Comparison of ENCODE assay signal across 8 cellular contexts in the genomic region with DNA sequence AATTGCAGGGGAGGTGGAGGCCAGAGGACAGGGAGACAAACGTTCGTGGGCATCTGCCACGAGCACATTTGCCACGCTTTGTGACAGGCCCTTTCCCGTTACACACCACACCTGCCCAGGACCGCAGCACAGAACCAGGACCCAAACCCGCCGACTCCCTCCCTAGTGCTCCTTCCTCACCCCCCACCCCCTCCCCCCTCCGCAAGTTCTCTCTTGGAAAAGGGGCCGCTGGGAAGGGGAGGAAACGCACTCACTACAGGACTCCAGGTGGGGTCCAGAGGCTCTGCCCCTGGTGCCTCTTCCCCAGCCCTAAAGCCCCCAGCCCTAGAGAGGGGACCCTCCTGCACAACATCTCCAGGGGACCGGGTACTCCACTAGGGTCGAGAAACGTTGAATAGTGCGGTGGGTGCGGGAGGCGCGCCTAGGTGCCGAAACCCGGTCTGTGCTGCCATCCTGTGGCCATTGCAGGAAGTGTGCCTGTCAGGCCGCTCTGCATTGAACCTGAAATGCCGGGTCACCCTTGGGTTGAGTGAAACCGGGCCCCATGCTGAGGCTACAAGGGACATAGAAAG. TPM values are rescaled to one million over a fixed set of nuclear protein-coding genes. Genes with fewer than 3 reads are reported as not detected.
DNase-seq lines count a peak whose midpoint lies in the region; ATAC-seq, FAIRE-seq and TF ChIP-seq lines count a peak whose summit lies in the region.

No MANE protein-coding gene starts in this region.

- H3K9me3 Mint-ChIP-seq in CD4-positive, CD25-positive, alpha-beta regulatory T cell = no peaks in the 10 kb centered on the region
- no peaks in the 10 kb centered on the region for H3K9me3 Mint-ChIP-seq in stimulated activated naive CD8-positive, alpha-beta T cell treated with anti-CD3 and anti-CD28 coated beads, Interleukin-15, amount 100 ng/mL, for 72 hours

- H2AFZ ChIP-seq in KMS-11 (ENCODE audit: low read depth) (peak overlapping the region; percentile 71), neural cell (ENCODE audit: low read depth, low read length) (peak overlapping the region; percentile 17)

- H3K4me2 ChIP-seq in KMS-11 (peak overlapping the region; percentile 76), neural cell (ENCODE audit: low read length) (no peak overlapping the region)

- H3K27ac ChIP-seq in CD4-positive, CD25-positive, alpha-beta regulatory T cell (ENCODE audit: insufficient read depth, low read length, poor library complexity, severe bottlenecking) = peak overlapping the region; percentile 98
- peak overlapping the region; percentile 77 for H3K27ac ChIP-seq in KMS-11
- H3K27ac ChIP-seq in neural cell (ENCODE audit: low read length) = peak overlapping the region; percentile 87

- H3K9me2 ChIP-seq in neural cell (ENCODE audit: insufficient read depth, low read length) = no peaks in the 10 kb centered on the region

- H4K20me1 ChIP-seq in KMS-11 (ENCODE audit: insufficient read depth) (no peaks in the 10 kb centered on the region), neural cell (ENCODE audit: insufficient read depth) (no peaks in the 10 kb centered on the region)

- TF ChIP-seq CTCF in KMS-11 (conservative IDR thresholded peaks at IDR 0.05; ENCODE audit: low read depth, low read length) (peak; percentile 97), fibroblast of the aortic adventitia (IDR thresholded peaks at IDR 0.05; ENCODE audit: insufficient read depth, low read length) (peak; percentile 95), neural cell (IDR thresholded peaks at IDR 0.05; ENCODE audit: poor library complexity, severe bottlenecking) (peak; percentile 99)

- FAIRE-seq in RCC 7860 (lab: Jason Lieb, UNC) = no peak

- no peaks in the 10 kb centered on the region for H3F3A ChIP-seq in neural cell (ENCODE audit: insufficient read depth, low read length, poor library complexity, severe bottlenecking)

- ATAC-seq in CD4-positive, CD25-positive, alpha-beta regulatory T cell (ENCODE audit: low read depth in 2 of 2) = peak; percentile 62
- ATAC-seq in GM19467 (IDR thresholded peaks at IDR 0.05; ENCODE audit: unreplicated experiment) = peak; percentile 48
- peak; percentile 62 for ATAC-seq in stimulated activated naive CD8-positive, alpha-beta T cell treated with anti-CD3 and anti-CD28 coated beads, Interleukin-15, amount 100 ng/mL, for 72 hours

- H3K9ac ChIP-seq in KMS-11 = peak overlapping the region; percentile 61
- H3K9ac ChIP-seq in neural cell (ENCODE audit: low read length) = peak overlapping the region; percentile 70

- H3K27ac Mint-ChIP-seq in CD4-positive, CD25-positive, alpha-beta regulatory T cell = peak overlapping the region; percentile 93 to 100 (median 98)
- H3K27ac Mint-ChIP-seq in stimulated activated naive CD8-positive, alpha-beta T cell treated with anti-CD3 and anti-CD28 coated beads, Interleukin-15, amount 100 ng/mL, for 72 hours = peak overlapping the region; percentile 95 to 97

- peaks cover 0 to 40% (median 27%) of the 10 kb centered on the region in 4 donors for H3K4me1 Mint-ChIP-seq in CD4-positive, CD25-positive, alpha-beta regulatory T cell
- peaks cover 77% of the 10 kb centered on the region for H3K4me1 Mint-ChIP-seq in stimulated activated naive CD8-positive, alpha-beta T cell treated with anti-CD3 and anti-CD28 coated beads, Interleukin-15, amount 100 ng/mL, for 72 hours

- no peaks in the 10 kb centered on the region for H3K27me3 ChIP-seq in CD4-positive, CD25-positive, alpha-beta regulatory T cell (ENCODE audit: control insufficient read depth, insufficient read depth, low read length)
- H3K27me3 ChIP-seq in KMS-11 (ENCODE audit: insufficient read depth, low read depth) (peaks cover 11% of the 10 kb centered on the region), neural cell (ENCODE audit: insufficient read depth, low read depth, low read length) (no peaks in the 10 kb centered on the region)

- peaks cover 18% of the 10 kb centered on the region for H3K27me3 Mint-ChIP-seq in CD4-positive, CD25-positive, alpha-beta regulatory T cell
- H3K27me3 Mint-ChIP-seq in stimulated activated naive CD8-positive, alpha-beta T cell treated with anti-CD3 and anti-CD28 coated beads, Interleukin-15, amount 100 ng/mL, for 72 hours = no peaks in the 10 kb centered on the region

- peaks cover 30% of the 10 kb centered on the region for H3K4me1 ChIP-seq in CD4-positive, CD25-positive, alpha-beta regulatory T cell (ENCODE audit: control insufficient read depth, insufficient read depth, low read length, poor library complexity, severe bottlenecking)
- H3K4me1 ChIP-seq in KMS-11 (ENCODE audit: low read depth, poor library complexity, severe bottlenecking) = peaks cover 59% of the 10 kb centered on the region

- H3K79me2 ChIP-seq in KMS-11 (ENCODE audit: insufficient read depth, low read depth) (no peaks in the 10 kb centered on the region), neural cell (replicated peaks; ENCODE audit: insufficient read depth, low read length) (no peaks in the 10 kb centered on the region)

- peak overlapping the region; percentile 92 to 95 (median 95) for H3K4me3 Mint-ChIP-seq in CD4-positive, CD25-positive, alpha-beta regulatory T cell
- H3K4me3 Mint-ChIP-seq in stimulated activated naive CD8-positive, alpha-beta T cell treated with anti-CD3 and anti-CD28 coated beads, Interleukin-15, amount 100 ng/mL, for 72 hours = peak overlapping the region; percentile 82

- H3K36me3 ChIP-seq in CD4-positive, CD25-positive, alpha-beta regulatory T cell (ENCODE audit: control insufficient read depth, insufficient read depth, low read length) = no peaks in the 10 kb centered on the region
- H3K36me3 ChIP-seq in KMS-11 (ENCODE audit: insufficient read depth) = no peaks in the 10 kb centered on the region
- no peaks in the 10 kb centered on the region for H3K36me3 ChIP-seq in neural cell (ENCODE audit: insufficient read depth, low read length)

- H3K36me3 Mint-ChIP-seq in CD4-positive, CD25-positive, alpha-beta regulatory T cell = no peaks in the 10 kb centered on the region

- no peaks in the 10 kb centered on the region for H3K9me3 ChIP-seq in CD4-positive, CD25-positive, alpha-beta regulatory T cell (ENCODE audit: control insufficient read depth in 2 of 2, low read length in 2 of 2)
- H3K9me3 ChIP-seq in neural cell (ENCODE audit: low read length) = no peaks in the 10 kb centered on the region

- TF ChIP-seq RAD21 in neural cell (conservative IDR thresholded peaks at IDR 0.05) = peak; percentile 95

- peak overlapping the region; percentile 64 for H3K4me3 ChIP-seq in CD4-positive, CD25-positive, alpha-beta regulatory T cell (ENCODE audit: low read depth, low read length)
- H3K4me3 ChIP-seq in KMS-11 (IDR thresholded peaks at IDR 0.05; ENCODE audit: insufficient read depth, low read depth, low read length) (no peak overlapping the region), fibroblast of the aortic adventitia (ENCODE audit: low read depth, low read length) (peak overlapping the region; percentile 59), neural cell (ENCODE audit: low read length) (peak overlapping the region; percentile 56)

- peak; percentile 76 to 90 (median 83) for DNase-seq in CD4-positive, CD25-positive, alpha-beta regulatory T cell
- DNase-seq in RCC 7860 (ENCODE audit: low spot score) (peak; percentile 61), fibroblast of the aortic adventitia (ENCODE audit: low read depth) (peak; percentile 69)
- peak; percentile 77 to 81 for DNase-seq in activated T-helper 1 cell treated with anti-CD3 and anti-CD28 coated beads, Interleukin-2, amount 50 U/mL, for 16 hours (ENCODE audit: low read depth in 1 of 2, low spot score in 1 of 2)
- DNase-seq in stimulated activated naive CD8-positive, alpha-beta T cell treated with anti-CD3 and anti-CD28 coated beads, Interleukin-15, amount 100 ng/mL, for 72 hours = peak; percentile 90 to 91

- TF ChIP-seq EP300 in neural cell (conservative IDR thresholded peaks at IDR 0.05; ENCODE audit: poor library complexity, severe bottlenecking) = peak; percentile 34

RNA-seq across cellular contexts. Expression of gene EIF1, which starts 21.9 kb away (rescaled TPM):
- total RNA-seq in CD4-positive, CD25-positive, alpha-beta regulatory T cell = 2,625 TPM
- 1,000 to 10,000 TPM; 1,357 to 1,617 (median 1,453) TPM for polyA plus RNA-seq in CD4-positive, CD25-positive, alpha-beta regulatory T cell
- total RNA-seq in fibroblast of the aortic adventitia (ENCODE audit: low replicate concordance) = 99.7 and 102 TPM in 2 replicates
- 257 and 258 TPM in 2 replicates for polyA plus RNA-seq in neural cell
- 199 and 224 TPM in 2 replicates for polyA minus RNA-seq in neural cell

RNA-seq across cellular contexts. Expression of gene KRT17, which starts 42.4 kb away (rescaled TPM):
- total RNA-seq in CD4-positive, CD25-positive, alpha-beta regulatory T cell = not detected
- not detected for polyA plus RNA-seq in CD4-positive, CD25-positive, alpha-beta regulatory T cell
- 0.57 TPM in 1 of 2 replicates, not detected in the other for total RNA-seq in fibroblast of the aortic adventitia (ENCODE audit: low replicate concordance)
- polyA plus RNA-seq in neural cell = 0.78 TPM in 1 of 2 replicates, not detected in the other
- not detected in 2 replicates for polyA minus RNA-seq in neural cell

RNA-seq across cellular contexts. Expression of gene GAST, which starts 45.3 kb away (rescaled TPM):
- not detected for total RNA-seq in CD4-positive, CD25-positive, alpha-beta regulatory T cell
- not detected for polyA plus RNA-seq in CD4-positive, CD25-positive, alpha-beta regulatory T cell
- not detected in 2 replicates for total RNA-seq in fibroblast of the aortic adventitia (ENCODE audit: low replicate concordance)
- not detected in 2 replicates for polyA plus RNA-seq in neural cell
- not detected in 2 replicates for polyA minus RNA-seq in neural cell

RNA-seq across cellular contexts. Expression of gene KRT16, which starts 54.2 kb away (rescaled TPM):
- not detected for total RNA-seq in CD4-positive, CD25-positive, alpha-beta regulatory T cell
- polyA plus RNA-seq in CD4-positive, CD25-positive, alpha-beta regulatory T cell = not detected
- total RNA-seq in fibroblast of the aortic adventitia (ENCODE audit: low replicate concordance) = 0.98 and 2.0 TPM in 2 replicates
- not detected in 2 replicates for polyA plus RNA-seq in neural cell
- not detected in 2 replicates for polyA minus RNA-seq in neural cell

Comparison
In these comparisons a context has a peak if more than half of its experiments do, and no peak if none do; other contexts are left out.
1. RNA of gene EIF1, which starts 21.9 kb away (total RNA-seq): 2,625 TPM in CD4-positive, CD25-positive, alpha-beta regulatory T cell (single experiment); 99.7 to 102 TPM in fibroblast of the aortic adventitia; every median in the first group is over 10 times any median in the second.
2. Peak in every context shown above with its lines, with median percentiles within 50 percentile points of each other: ATAC-seq, DNase-seq, H3K27ac ChIP-seq and CTCF ChIP-seq.